In the genomic region with DNA sequence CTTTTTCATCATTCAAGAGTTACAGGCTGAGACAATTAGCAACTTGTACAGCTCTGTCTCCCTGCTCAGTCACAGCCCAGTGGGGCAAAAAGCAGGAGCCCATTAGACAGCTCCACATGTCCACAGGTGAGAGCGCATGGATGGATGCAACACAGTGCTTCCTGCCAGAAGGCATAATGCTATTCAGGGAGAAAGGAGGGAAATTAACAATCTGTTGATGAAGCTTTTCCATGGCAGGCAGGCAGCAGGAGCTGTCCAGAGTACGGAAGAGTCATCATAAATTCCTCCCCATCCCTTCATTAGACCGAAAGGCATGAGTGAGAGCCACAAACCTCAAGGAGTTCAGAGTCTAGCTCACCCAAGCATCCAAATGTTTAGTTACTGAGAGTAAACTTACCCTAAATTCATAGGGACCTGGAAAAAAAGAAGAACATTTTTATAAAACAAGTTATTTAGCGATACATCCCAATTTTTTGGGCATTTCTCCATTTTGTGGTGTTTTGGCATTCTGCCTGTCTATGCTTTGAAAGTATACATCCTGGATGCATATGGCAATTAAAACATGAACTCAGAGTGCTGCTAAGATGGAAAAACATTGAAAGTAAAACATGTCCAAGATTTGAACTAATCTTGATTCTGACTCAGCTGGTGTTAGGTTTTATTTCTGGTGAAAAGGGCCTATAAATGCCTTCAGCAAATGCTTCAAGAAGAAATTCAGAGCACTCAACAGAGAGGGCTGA, we compare ENCODE assay signal across 17 cellular contexts.
A peak's percentile ranks its signal among the peaks of the same experiment; 100 is the strongest.
DNase-seq lines count a peak whose midpoint lies in the region; ATAC-seq and TF ChIP-seq lines count a peak whose summit lies in the region.
"Had no signal": no experiment of that assay in that cellular context is flagged by ENCODE, and none has a peak within 500 bp of the region (broad histone marks: within the 10 kb centered on the region; RNA-seq: fewer than 3 reads in every experiment).

No MANE protein-coding gene starts in this region.

- peaks cover 11% of the 10 kb centered on the region for H3K4me1 Mint-ChIP-seq in GM23338
- H3K4me1 Mint-ChIP-seq: B cell; CD8-positive, alpha-beta memory T cell had no signal

- H3K27ac Mint-ChIP-seq in GM23338 = no peak overlapping the region
- H3K27ac Mint-ChIP-seq: B cell; CD8-positive, alpha-beta memory T cell; HFFc6 had no signal

- ATAC-seq in GM23338 = no peak
- no peak for ATAC-seq in HG02973 (IDR thresholded peaks at IDR 0.05; ENCODE audit: unreplicated experiment)
- ATAC-seq: HCT116, HepG2 had no signal

- H3K4me3 ChIP-seq in GM23338 = no peak overlapping the region
- H3K4me3 ChIP-seq in HAP-1 = no peak overlapping the region
- H3K4me3 ChIP-seq: BLaER1 treated with 17β-estradiol and CSF1 and Interleukin-3, amounts not matched to agents 10 nM and 100 nM had no signal

- no peak for TF ChIP-seq CTCF in GM23338 (conservative IDR thresholded peaks at IDR 0.05; ENCODE audit: low read depth in 2 of 2)

- H3K9me2 ChIP-seq in GM23338 (ENCODE audit: insufficient read depth) = no peaks in the 10 kb centered on the region

- H3K9me3 Mint-ChIP-seq in GM23338 = peaks cover 4% of the 10 kb centered on the region; the same call in 2 of the 3 replicates

- H4K20me1 ChIP-seq in GM23338 (replicated peaks; ENCODE audit: insufficient read depth) = no peaks in the 10 kb centered on the region
- H4K20me1 ChIP-seq: BLaER1 treated with 17β-estradiol and CSF1 and Interleukin-3, amounts not matched to agents 10 nM and 100 nM had no signal

- H3K4me3 Mint-ChIP-seq in GM23338 = no peak overlapping the region
- H3K4me3 Mint-ChIP-seq: B cell; CD8-positive, alpha-beta memory T cell; HFFc6 had no signal

- H3K36me3 ChIP-seq in GM23338 (ENCODE audit: insufficient read depth) (no peaks in the 10 kb centered on the region), HAP-1 (replicated peaks) (no peaks in the 10 kb centered on the region)
- H3K36me3 ChIP-seq: BLaER1 treated with 17β-estradiol and CSF1 and Interleukin-3, amounts not matched to agents 10 nM and 100 nM had no signal

- no peaks in the 10 kb centered on the region for H3K27me3 ChIP-seq in GM23338 (ENCODE audit: insufficient read depth)
- H3K27me3 ChIP-seq in HAP-1 (ENCODE audit: low read depth) = no peaks in the 10 kb centered on the region
- H3K27me3 ChIP-seq: BLaER1 treated with 17β-estradiol and CSF1 and Interleukin-3, amounts not matched to agents 10 nM and 100 nM had no signal

- H3K9me3 ChIP-seq in HAP-1 = no peaks in the 10 kb centered on the region

- no peaks in the 10 kb centered on the region for H3K79me2 ChIP-seq in GM23338 (replicated peaks; ENCODE audit: insufficient read depth)

- no peak overlapping the region for H2AFZ ChIP-seq in GM23338

- H3K27ac ChIP-seq in GM23338 (ENCODE audit: low read depth) = no peak overlapping the region
- H3K27ac ChIP-seq: BLaER1 treated with 17β-estradiol and CSF1 and Interleukin-3, amounts not matched to agents 10 nM and 100 nM had no signal

- in situ Hi-C loops in HAP-1 (cut with MboI; ENCODE audit: low sequenced_read_pairs) = no loop called here

- DNase-seq in GM23338 (ENCODE audit: low spot score) = no peak
- peak; percentile 15 for DNase-seq in astrocyte of the hippocampus (ENCODE audit: low read depth, low spot score)
- DNase-seq in inferior parietal cortex (ENCODE audit: extremely low spot score) = peak; percentile 75
- no peak for DNase-seq in HAP-1 (ENCODE audit: low spot score in 2 of 2)
- DNase-seq in NCI-H146 treated with DMSO at 0.1 percent for 48 hours (lab: John Stamatoyannopoulos, UW; ENCODE audit: unreplicated experiment) = no peak
- DNase-seq: CD8-positive, alpha-beta memory T cell; COR-L47; DMS 273 treated with DMSO at 0.1 percent for 48 hours; DMS53; DND-41; EL; HFFc6 had no signal

- H3K4me1 ChIP-seq in GM23338 (ENCODE audit: insufficient read depth) = no peaks in the 10 kb centered on the region
- H3K4me1 ChIP-seq in HAP-1 = no peaks in the 10 kb centered on the region
- H3K4me1 ChIP-seq: BLaER1 treated with 17β-estradiol and CSF1 and Interleukin-3, amounts not matched to agents 10 nM and 100 nM had no signal

- H3K4me2 ChIP-seq in GM23338 = no peak overlapping the region
- H3K4me2 ChIP-seq: BLaER1 treated with 17β-estradiol and CSF1 and Interleukin-3, amounts not matched to agents 10 nM and 100 nM had no signal

- H3K36me3 Mint-ChIP-seq in GM23338 (ENCODE audit: low read depth) = no peaks in the 10 kb centered on the region
- H3K36me3 Mint-ChIP-seq: CD8-positive, alpha-beta memory T cell had no signal

- H3F3A ChIP-seq in GM23338 (replicated peaks; ENCODE audit: low read depth) = no peaks in the 10 kb centered on the region

- H3K27me3 Mint-ChIP-seq in GM23338 (ENCODE audit: insufficient read depth, low read depth, poor library complexity) = no peaks in the 10 kb centered on the region
- H3K27me3 Mint-ChIP-seq: B cell; CD8-positive, alpha-beta memory T cell had no signal

TF ChIP-seq in GM23338, 12 proteins besides CTCF, POLR2A, EP300 and RAD21 (continues in another document):
- TF ChIP-seq ZNF331 (CRISPR knock-in tag; IDR thresholded peaks at IDR 0.05; ENCODE audit: low read depth) (no peak), NANOG (IDR thresholded peaks at IDR 0.05; ENCODE audit: borderline replicate concordance) (no peak), EZH2 (IDR thresholded peaks at IDR 0.05; ENCODE audit: low read depth, unreplicated experiment) (no peak), EZH2phosphoT487 (IDR thresholded peaks at IDR 0.05; ENCODE audit: unreplicated experiment) (no peak)
- TF ChIP-seq, protein P1, sequence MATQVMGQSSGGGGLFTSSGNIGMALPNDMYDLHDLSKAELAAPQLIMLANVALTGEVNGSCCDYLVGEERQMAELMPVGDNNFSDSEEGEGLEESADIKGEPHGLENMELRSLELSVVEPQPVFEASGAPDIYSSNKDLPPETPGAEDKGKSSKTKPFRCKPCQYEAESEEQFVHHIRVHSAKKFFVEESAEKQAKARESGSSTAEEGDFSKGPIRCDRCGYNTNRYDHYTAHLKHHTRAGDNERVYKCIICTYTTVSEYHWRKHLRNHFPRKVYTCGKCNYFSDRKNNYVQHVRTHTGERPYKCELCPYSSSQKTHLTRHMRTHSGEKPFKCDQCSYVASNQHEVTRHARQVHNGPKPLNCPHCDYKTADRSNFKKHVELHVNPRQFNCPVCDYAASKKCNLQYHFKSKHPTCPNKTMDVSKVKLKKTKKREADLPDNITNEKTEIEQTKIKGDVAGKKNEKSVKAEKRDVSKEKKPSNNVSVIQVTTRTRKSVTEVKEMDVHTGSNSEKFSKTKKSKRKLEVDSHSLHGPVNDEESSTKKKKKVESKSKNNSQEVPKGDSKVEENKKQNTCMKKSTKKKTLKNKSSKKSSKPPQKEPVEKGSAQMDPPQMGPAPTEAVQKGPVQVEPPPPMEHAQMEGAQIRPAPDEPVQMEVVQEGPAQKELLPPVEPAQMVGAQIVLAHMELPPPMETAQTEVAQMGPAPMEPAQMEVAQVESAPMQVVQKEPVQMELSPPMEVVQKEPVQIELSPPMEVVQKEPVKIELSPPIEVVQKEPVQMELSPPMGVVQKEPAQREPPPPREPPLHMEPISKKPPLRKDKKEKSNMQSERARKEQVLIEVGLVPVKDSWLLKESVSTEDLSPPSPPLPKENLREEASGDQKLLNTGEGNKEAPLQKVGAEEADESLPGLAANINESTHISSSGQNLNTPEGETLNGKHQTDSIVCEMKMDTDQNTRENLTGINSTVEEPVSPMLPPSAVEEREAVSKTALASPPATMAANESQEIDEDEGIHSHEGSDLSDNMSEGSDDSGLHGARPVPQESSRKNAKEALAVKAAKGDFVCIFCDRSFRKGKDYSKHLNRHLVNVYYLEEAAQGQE (IDR thresholded peaks at IDR 0.05; ENCODE audit: unreplicated experiment) = peak; percentile 64

Comparison
In these comparisons a context has a peak if more than half of its experiments do, and no peak if none do; other contexts are left out.
1. DNase-seq: peak in astrocyte of the hippocampus (single experiment) and inferior parietal cortex (single experiment); none in GM23338 (single experiment), HAP-1 (0 of 2) and NCI-H146 treated with DMSO at 0.1 percent for 48 hours (single experiment).